Comparison of ENCODE assay signal across 8 cellular contexts in genomic region chr17:82859431-82860403, GRCh38. TPM values are rescaled to one million over a fixed set of nuclear protein-coding genes. Genes with fewer than 3 reads are reported as not detected.
DNase-seq lines count a peak whose midpoint lies in the region; ATAC-seq, FAIRE-seq and TF ChIP-seq lines count a peak whose summit lies in the region.

No MANE protein-coding gene starts in this region.

- H3K79me2 ChIP-seq in GM12878 (ENCODE audit: control insufficient read depth, insufficient read depth, low read length) = peaks cover 30% of the 10 kb centered on the region

- BruUV-seq in GM12878 (replicated peaks; lab: Mats Ljungman, UMichigan) = TSS peak; percentile 75

- RAD21 ChIA-PET in GM12878 (lab: Charles Lee; ENCODE audit: unreplicated experiment) = interaction anchor here (4.8 kb wide), 1 partner anchor 11 kb away, joined by 30 read pairs; no protein-coding TSS in a partner anchor

- no peaks in the 10 kb centered on the region; a peak in 1 of 4 replicates for H3K36me3 ChIP-seq in GM12878 (ENCODE audit: control insufficient read depth in 2 of 2, insufficient read depth in 2 of 2, low read length in 1 of 2)
- H3K36me3 ChIP-seq in kidney epithelial cell (ENCODE audit: control insufficient read depth, insufficient read depth, low read length) = no peaks in the 10 kb centered on the region

- DNase-seq in CD1c-positive myeloid dendritic cell (ENCODE audit: extremely low spot score) (peak; percentile 94), T-helper 9 cell (peak; percentile 38), GM12878 (ENCODE audit: low read depth, low spot score) (peak; percentile 63), kidney epithelial cell (ENCODE audit: low read depth) (peak; percentile 87), NCI-H128 (lab: John Stamatoyannopoulos, UW; ENCODE audit: unreplicated experiment) (no peak), NCI-H526 treated with DMSO at 0.1 percent for 48 hours (lab: John Stamatoyannopoulos, UW) (no peak)
- peak; percentile 65 for DNase-seq in stimulated activated CD4-positive, alpha-beta T cell treated with anti-CD3 and anti-CD28 coated beads, Interleukin-4, amount 100 ng/mL, for 1 hour

- peak; percentile 67 for TF ChIP-seq POLR2A in GM12878 (IDR thresholded peaks at IDR 0.05; ENCODE audit: low read depth, low read length)

- POLR2A ChIA-PET in GM12878 (lab: Charles Lee) = interaction anchor here (0.6 to 3.1 kb wide), 4 partner anchors 11 to 106 kb away, joined by 3 to 17 read pairs (median 5); no protein-coding TSS in a partner anchor

- 0 out of 6 replicates have a peak, but pooled peaks of 1 of the 3 experiments have one; percentile 10 for TF ChIP-seq CTCF in GM12878 (IDR thresholded peaks at IDR 0.05 in 2 of 3, conservative IDR thresholded peaks at IDR 0.05 in 1 of 3; ENCODE audit: control insufficient read depth in 2 of 3, extremely low read depth in 1 of 3, insufficient read depth in 1 of 3, low read depth in 3 of 3, low read length in 3 of 3)
- no peak for TF ChIP-seq CTCF in kidney epithelial cell (IDR thresholded peaks at IDR 0.05; ENCODE audit: insufficient read depth, low read length, poor library complexity, severe bottlenecking)

- SMC1A ChIA-PET in GM12878 (lab: Charles Lee; ENCODE audit: uncharacterized antibody, unreplicated experiment) = interaction anchor here (1.0 to 3.1 kb wide), 7 partner anchors 10 to 286 kb away, joined by 3 to 15 read pairs (median 3); no protein-coding TSS in a partner anchor

- CTCF ChIA-PET in GM12878 (lab: Yijun Ruan, JAX) = interaction anchor here (1.5 to 2.5 kb wide), 3 partner anchors 12 to 17 kb away, joined by 3 to 11 read pairs (median 8); no protein-coding TSS in a partner anchor

- H3K4me2 ChIP-seq in GM12878 (ENCODE audit: control insufficient read depth, insufficient read depth) = peak overlapping the region; percentile 70

- intact Hi-C loops in GM12878 (cut with micrococcal nuclease; ENCODE audit: unreplicated experiment) = loop anchor here (10.0 kb wide), 1 partner anchor 75 kb away; no protein-coding TSS in a partner anchor

- peak overlapping the region; percentile 58 for H3K9ac ChIP-seq in GM12878 (ENCODE audit: control insufficient read depth, insufficient read depth, low read length)

- H3K27me3 ChIP-seq in GM12878 (replicated peaks in 1 of 2; ENCODE audit: control insufficient read depth in 2 of 2, insufficient read depth in 2 of 2, low read length in 1 of 2) = no peaks in the 10 kb centered on the region
- H3K27me3 ChIP-seq in kidney epithelial cell (ENCODE audit: control insufficient read depth, insufficient read depth, low read length) = no peaks in the 10 kb centered on the region

- H3K4me1 ChIP-seq in GM12878 (ENCODE audit: control insufficient read depth, insufficient read depth, low read length) = peaks cover 50% of the 10 kb centered on the region

- in situ Hi-C loops in GM12878 (cut with MboI) = no loop called here

- peak; percentile 35 for ATAC-seq in HG02642 (IDR thresholded peaks at IDR 0.05; ENCODE audit: poor library complexity, unreplicated experiment)
- peak; percentile 81 for ATAC-seq in GM12878

- TF ChIP-seq EP300 in GM12878 (IDR thresholded peaks at IDR 0.05; ENCODE audit: borderline replicate concordance in 1 of 2, control insufficient read depth in 1 of 2, low read depth in 2 of 2, low read length in 2 of 2) = 0 out of 4 replicates have a peak, but pooled peaks have one; percentile 6 to 16

- peak overlapping the region; percentile 79 for H3K27ac ChIP-seq in GM12878 (ENCODE audit: control insufficient read depth, insufficient read depth)

- H3K9me3 ChIP-seq in GM12878 (replicated peaks; ENCODE audit: control insufficient read depth, insufficient read depth, low read length) = no peaks in the 10 kb centered on the region

- FAIRE-seq in GM12878 (lab: Jason Lieb, UNC) = no peak

- H3K4me3 ChIP-seq in GM12878 = peak overlapping the region; percentile 62
- H3K4me3 ChIP-seq in kidney epithelial cell (ENCODE audit: low read depth, low read length) = peak overlapping the region; percentile 3

- H2AFZ ChIP-seq in GM12878 (ENCODE audit: control insufficient read depth, low read depth, low read length) = peak overlapping the region; percentile 70

- 90% methylated on average over 23 of the region's 23 CpGs for WGBS in GM12878 (ENCODE audit: insufficient coverage, insufficient replicate concordance, low lambda C conversion rate, missing lambda C conversion rate)

- no peak for TF ChIP-seq RAD21 in GM12878 (IDR thresholded peaks at IDR 0.05; ENCODE audit: insufficient read depth, low read depth, low read length)

- H4K20me1 ChIP-seq in GM12878 (ENCODE audit: control insufficient read depth, insufficient read depth) = no peaks in the 10 kb centered on the region

TF ChIP-seq in GM12878, 131 proteins besides CTCF, POLR2A, EP300 and RAD21 (continues in another document):
- no peak for TF ChIP-seq E4F1 (IDR thresholded peaks at IDR 0.05; ENCODE audit: borderline replicate concordance, partially characterized antibody)
- TF ChIP-seq IKZF1 (conservative IDR thresholded peaks at IDR 0.05) = peak; percentile 63
- peak; percentile 40; the same call in 1 of the 2 replicates for TF ChIP-seq ATF7 (IDR thresholded peaks at IDR 0.05; ENCODE audit: low read depth)
- TF ChIP-seq TCF12 (IDR thresholded peaks at IDR 0.05; ENCODE audit: low read depth, low read length) = 0 out of 2 replicates have a peak, but pooled peaks have one; percentile 14
- no peak for TF ChIP-seq ELK1 (IDR thresholded peaks at IDR 0.05; ENCODE audit: low read depth, low read length)
- TF ChIP-seq RCOR1 (conservative IDR thresholded peaks at IDR 0.05; ENCODE audit: low read depth, low read length) = 0 out of 2 replicates have a peak, but pooled peaks have one; percentile 8
- TF ChIP-seq EZH2 (IDR thresholded peaks at IDR 0.05; ENCODE audit: borderline replicate concordance, control insufficient read depth, low read depth, low read length) = no peak
- TF ChIP-seq BACH1 (IDR thresholded peaks at IDR 0.05; ENCODE audit: borderline replicate concordance) = peak; percentile 20; the same call in 1 of the 2 replicates
- peak; percentile 50; the same call in 1 of the 2 replicates for TF ChIP-seq RB1 (IDR thresholded peaks at IDR 0.05; ENCODE audit: borderline replicate concordance)
- no peak for TF ChIP-seq TBL1XR1 (IDR thresholded peaks at IDR 0.05; ENCODE audit: low read depth, low read length)
- peak; percentile 45 to 79; a peak in 3 of 4 replicates for TF ChIP-seq BHLHE40 (IDR thresholded peaks at IDR 0.05; ENCODE audit: borderline replicate concordance in 1 of 2, low read depth in 2 of 2, low read length in 1 of 2)
- TF ChIP-seq NR2F1 (conservative IDR thresholded peaks at IDR 0.05) = peak; percentile 75
- TF ChIP-seq POLR2AphosphoS2 (IDR thresholded peaks at IDR 0.05; ENCODE audit: low read depth, low read length) = peak; percentile 43; the same call in 1 of the 2 replicates
- peak; percentile 25 for TF ChIP-seq MEF2B (IDR thresholded peaks at IDR 0.05; ENCODE audit: partially characterized antibody, poor library complexity, severe bottlenecking)
- peak; percentile 86 for TF ChIP-seq NBN (IDR thresholded peaks at IDR 0.05)

RNA-seq across cellular contexts. Expression of gene ZNF750, which starts 19.9 kb away (rescaled TPM):
- not detected in 2 replicates for total RNA-seq in GM12878 (2013; cell fraction: nucleolus; rRNA removed)
- total RNA-seq in GM12878 (2014; rRNA removed) (not detected in 2 replicates), GM12878 (2014; rRNA removed; fragmentation: Illumina TruSeq; extraction: Trizol) (not detected in 2 replicates), GM12878 (2021) (not detected in 2 replicates), kidney epithelial cell (0.55 and 0.84 TPM in 2 replicates)
- polyA plus RNA-seq in GM12878 (2011; ENCODE audit: low read depth) = 0.08 TPM
- polyA plus RNA-seq in GM12878 (2011; rRNA removed) (not detected in 2 replicates), GM12878 (2014; fragmentation: Illumina TruSeq; extraction: Trizol) (not detected in 2 replicates), GM12878 (2014; fragmentation: Nextera tagmentation; extraction: Ambion mirVana) (not detected), GM12878 (2014; rRNA removed) (not detected in 2 replicates), GM12878 (2016; fragmentation: Nextera tagmentation; extraction: Ambion mirVana) (under 1 TPM in 1 of 2 experiments, not detected in 1; 0.06 TPM)
- not detected in 2 replicates for polyA plus RNA-seq in GM12878 (2011; cell fraction: cytosol; rRNA removed)
- polyA plus RNA-seq in GM12878 (2011; cell fraction: nucleus; rRNA removed) = not detected in 2 replicates
- 0.03 and 0.11 TPM in 2 replicates for polyA plus RNA-seq in GM12878 (2012)
- not detected in 2 replicates for polyA minus RNA-seq in GM12878 (2011; rRNA and poly(A)+ RNA removed)
- polyA minus RNA-seq in GM12878 (2011; cell fraction: cytosol; rRNA and poly(A)+ RNA removed) = not detected in 2 replicates
- polyA minus RNA-seq in GM12878 (2011; cell fraction: nucleus; rRNA and poly(A)+ RNA removed) = not detected in 2 replicates

Comparison
In these comparisons a context has a peak if more than half of its experiments do, and no peak if none do; other contexts are left out.
1. DNase-seq: peak in CD1c-positive myeloid dendritic cell (single experiment), T-helper 9 cell (single experiment), GM12878 (single experiment), kidney epithelial cell (single experiment) and stimulated activated CD4-positive, alpha-beta T cell treated with anti-CD3 and anti-CD28 coated beads, Interleukin-4, amount 100 ng/mL, for 1 hour (single experiment); none in NCI-H128 (single experiment) and NCI-H526 treated with DMSO at 0.1 percent for 48 hours (single experiment).